In genomic region chr10:35795131-35795819, GRCh38 we compare ENCODE assay signal across 15 cellular contexts.
DNase-seq lines count a peak whose midpoint lies in the region; ATAC-seq, FAIRE-seq and TF ChIP-seq lines count a peak whose summit lies in the region.
"Had no signal": no experiment of that assay in that cellular context is flagged by ENCODE, and none has a peak within 500 bp of the region (broad histone marks: within the 10 kb centered on the region; RNA-seq: fewer than 3 reads in every experiment).

No MANE protein-coding gene starts in this region.

- no peaks in the 10 kb centered on the region for H3K9me3 ChIP-seq in heart right ventricle

- H3K4me3 ChIP-seq in heart right ventricle: no peak overlapping the region
- H3K4me3 ChIP-seq in fibroblast of the aortic adventitia (ENCODE audit: low read depth, low read length): no peak overlapping the region
- H3K4me3 ChIP-seq: SK-N-MC had no signal

- ATAC-seq in heart right ventricle: peak in 5 of 8 donors; percentile 7 to 61 (median 38)
- no peak for ATAC-seq in Right ventricle myocardium superior (ENCODE audit: poor library complexity)
- no peak for ATAC-seq in GM21360 (IDR thresholded peaks at IDR 0.05; ENCODE audit: unreplicated experiment)
- ATAC-seq in GM19351 (IDR thresholded peaks at IDR 0.05; ENCODE audit: unreplicated experiment): no peak
- ATAC-seq: stimulated activated naive B cell treated with anti-CD40 and anti-IgM and Interleukin-4, amounts not matched to agents 10 μg/mL and 1 μg/mL and 100 μg/mL, for 72 hours had no signal

- 73 to 74% methylated on average over 13 of the region's 13 CpGs for WGBS in heart right ventricle, 2 donors

- H3K4me1 ChIP-seq in heart right ventricle: peaks cover 0 to 5% (median 0%) of the 10 kb centered on the region in 9 donors

- no peaks in the 10 kb centered on the region for H3K36me3 ChIP-seq in heart right ventricle
- H3K36me3 ChIP-seq: WERI-Rb-1 had no signal

- H3K27ac ChIP-seq in heart right ventricle: peak overlapping the region in 3 of 10 donors; percentile 32 to 48 (median 37)
- H3K27ac ChIP-seq: SK-N-MC, WERI-Rb-1 had no signal

- no peaks in the 10 kb centered on the region for H3K27me3 ChIP-seq in heart right ventricle

- no peak for TF ChIP-seq CTCF in heart right ventricle (IDR thresholded peaks at IDR 0.05)
- TF ChIP-seq CTCF in fibroblast of the aortic adventitia (IDR thresholded peaks at IDR 0.05; ENCODE audit: insufficient read depth, low read length): no peak

- no peak for FAIRE-seq in urothelium cell line (lab: Jason Lieb, UNC)

- DNase-seq in heart right ventricle (peak in 1 of 2 donors; percentile 15), Right ventricle myocardium superior (no peak), NOMO-1 treated with DMSO at 0.1 percent for 48 hours (lab: John Stamatoyannopoulos, UW; ENCODE audit: unreplicated experiment) (peak; percentile 43), fibroblast of the aortic adventitia (ENCODE audit: low read depth) (peak; percentile 97), urothelium cell line (ENCODE audit: low spot score) (peak; percentile 31), DMS114 treated with DMSO at 0.1 percent for 48 hours (lab: John Stamatoyannopoulos, UW; ENCODE audit: unreplicated experiment) (no peak)
- DNase-seq: activated naive CD8-positive, alpha-beta T cell treated with anti-CD3 and anti-CD28 coated beads, Interleukin-2, amount 10 ng/mL, durations not matched to agents 7 days and 5 days; immature natural killer cell; NCI-H524; stimulated activated CD4-positive, alpha-beta T cell treated with anti-CD3 and anti-CD28 coated beads, Interleukin-2, amount 100 ng/mL, for 48 hours; stimulated activated naive B cell treated with anti-CD40 and anti-IgM and Interleukin-4, amounts not matched to agents 10 μg/mL and 1 μg/mL and 100 μg/mL, for 72 hours; WERI-Rb-1 had no signal

- intact Hi-C loops in heart right ventricle (cut with DNase I): no loop called here
- intact Hi-C loops in Right ventricle myocardium superior (cut with DNase I): no loop called here

Comparison
In these comparisons a context has a peak if more than half of its experiments do, and no peak if none do; other contexts are left out.
1. ATAC-seq: peak in heart right ventricle (5 of 8); none in Right ventricle myocardium superior (single experiment), GM21360 (single experiment) and GM19351 (single experiment).
2. DNase-seq: peak in NOMO-1 treated with DMSO at 0.1 percent for 48 hours (single experiment), fibroblast of the aortic adventitia (single experiment) and urothelium cell line (single experiment); none in Right ventricle myocardium superior (single experiment) and DMS114 treated with DMSO at 0.1 percent for 48 hours (single experiment).